8 cellular contexts compared by ENCODE assay signal in the genomic region with DNA sequence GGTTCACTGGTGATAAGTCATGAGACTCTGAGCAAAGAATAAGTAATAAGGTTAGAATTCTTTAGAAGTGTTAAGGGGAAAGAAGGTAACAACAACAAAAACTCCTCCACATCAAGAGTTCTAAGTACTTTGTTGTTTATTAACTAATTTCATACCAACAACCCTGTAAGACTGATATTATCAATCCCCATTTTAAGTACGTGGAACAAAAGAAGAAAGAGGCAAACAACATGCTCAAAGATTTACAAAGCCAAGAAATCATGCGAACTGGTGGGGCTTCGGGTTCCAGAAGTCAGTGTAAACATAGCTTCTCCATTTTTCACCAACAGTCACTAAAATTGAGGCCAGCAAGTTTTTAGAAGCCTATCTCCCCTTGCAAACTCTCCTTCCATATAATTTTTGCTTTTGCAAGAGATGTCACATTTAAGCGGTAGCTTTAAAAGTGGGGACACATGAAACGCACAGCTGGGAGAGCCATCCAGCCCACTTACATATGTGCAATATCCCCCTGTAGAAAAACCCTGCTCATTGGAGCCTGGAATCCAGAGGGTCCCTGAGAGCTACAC. TPM values are rescaled to one million over a fixed set of nuclear protein-coding genes. Genes with fewer than 3 reads are reported as not detected.
DNase-seq lines count a peak whose midpoint lies in the region; ATAC-seq lines count a peak whose summit lies in the region.

No MANE protein-coding gene starts in this region.

- peak; percentile 21 for DNase-seq in activated CD4-positive, alpha-beta T cell treated with anti-CD3 and anti-CD28 coated beads for 1 hour
- no peak for DNase-seq in activated CD4-positive, alpha-beta T cell treated with anti-CD3 and anti-CD28 coated beads for 48 hours
- DNase-seq in activated T-cell treated with anti-CD3 and anti-CD28 coated beads, Interleukin-2, amount 50 U/mL, for 72 hours, result no peak
- no peak for DNase-seq in COLO829 (ENCODE audit: low spot score)
- DNase-seq in amniotic stem cell (lab: John Stamatoyannopoulos, UW), result no peak
- no peak for DNase-seq in activated CD4-positive, alpha-beta T cell treated with anti-CD3 and anti-CD28 coated beads, Interleukin-2, amount 50 U/mL, for 1 hour

- peak overlapping the region; percentile 83 for H3K4me3 ChIP-seq in iPS-18c (ENCODE audit: insufficient read depth, low read depth, low read length)

- H3K9me3 Mint-ChIP-seq in activated T-cell treated with anti-CD3 and anti-CD28 coated beads, Interleukin-2, amount 50 U/mL, for 72 hours, result no peaks in the 10 kb centered on the region

- ATAC-seq in activated T-cell treated with anti-CD3 and anti-CD28 coated beads, Interleukin-2, amount 50 U/mL, for 72 hours (replicated peaks in 1 of 2), result no peak

- no peaks in the 10 kb centered on the region for H3K27me3 Mint-ChIP-seq in activated T-cell treated with anti-CD3 and anti-CD28 coated beads, Interleukin-2, amount 50 U/mL, for 72 hours (ENCODE audit: low read depth)

- H3K9me3 ChIP-seq in iPS-18c (ENCODE audit: control insufficient read depth, insufficient read depth, low read length), result no peaks in the 10 kb centered on the region

- H3K27ac ChIP-seq in temporal lobe (ENCODE audit: low read depth, low read length), result peak overlapping the region; percentile 96

- H3K4me1 Mint-ChIP-seq in activated T-cell treated with anti-CD3 and anti-CD28 coated beads, Interleukin-2, amount 50 U/mL, for 72 hours (ENCODE audit: low read depth), result peaks cover 58% of the 10 kb centered on the region

- peak overlapping the region; percentile 100 for H3K27ac Mint-ChIP-seq in activated T-cell treated with anti-CD3 and anti-CD28 coated beads, Interleukin-2, amount 50 U/mL, for 72 hours

- H3K4me3 Mint-ChIP-seq in activated T-cell treated with anti-CD3 and anti-CD28 coated beads, Interleukin-2, amount 50 U/mL, for 72 hours, result peak overlapping the region; percentile 99 to 100

- H3K36me3 Mint-ChIP-seq in activated T-cell treated with anti-CD3 and anti-CD28 coated beads, Interleukin-2, amount 50 U/mL, for 72 hours (ENCODE audit: insufficient read depth in 2 of 2), result peaks cover 0 to 2% of the 10 kb centered on the region in 2 donors

RNA-seq across cellular contexts. Expression of a gene that starts 0.9 kb away (rescaled TPM):
- total RNA-seq in activated T-cell treated with anti-CD3 and anti-CD28 coated beads, Interleukin-2, amount 50 U/mL, for 72 hours, result 10 to 100 TPM; 44.8 to 54.5 TPM
- 70.1 TPM for total RNA-seq in temporal lobe

RNA-seq across cellular contexts. Expression of a gene that starts 22.9 kb away (rescaled TPM):
- 100 to 1,000 TPM; 120 to 129 TPM for total RNA-seq in activated T-cell treated with anti-CD3 and anti-CD28 coated beads, Interleukin-2, amount 50 U/mL, for 72 hours
- total RNA-seq in temporal lobe, result 45.0 TPM

RNA-seq across cellular contexts. Expression of a gene that starts 58.1 kb away (rescaled TPM):
- 10 to 100 TPM; 30.6 to 33.4 TPM for total RNA-seq in activated T-cell treated with anti-CD3 and anti-CD28 coated beads, Interleukin-2, amount 50 U/mL, for 72 hours
- total RNA-seq in temporal lobe, result 66.4 TPM
